In the genomic region with DNA sequence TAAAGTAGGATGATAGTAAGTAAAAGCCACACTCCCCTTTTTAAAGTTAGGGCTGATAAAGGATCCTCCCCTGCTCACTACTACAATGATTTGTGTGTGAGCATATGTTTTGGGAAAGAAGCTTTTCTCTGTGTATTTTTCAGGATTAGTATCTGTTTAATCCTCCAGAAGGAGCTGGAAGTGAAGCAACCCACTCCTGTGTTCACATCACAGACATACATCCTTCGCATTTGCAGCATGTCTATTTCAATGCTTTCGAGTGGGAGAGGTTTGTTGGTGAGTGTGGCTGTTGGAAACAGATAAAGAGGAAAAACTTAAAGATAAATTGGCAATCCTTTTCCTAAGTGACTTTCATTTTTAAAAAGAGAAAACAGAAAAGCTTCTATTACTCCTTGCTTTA, we compare ENCODE assay signal across 1 cellular context.
TF ChIP-seq lines count a peak whose summit lies in the region.

No MANE protein-coding gene starts in this region.

TF ChIP-seq in IMR-90, 13 proteins besides CTCF, POLR2A, EP300 and RAD21 (continued from another document):
- no peak for TF ChIP-seq MAZ (IDR thresholded peaks at IDR 0.05; ENCODE audit: borderline replicate concordance, low read depth, low read length)
